ENCODE assay signal across 24 cellular contexts in genomic region chr3:40397129-40397528, GRCh38. TPM values are rescaled to one million over a fixed set of nuclear protein-coding genes. Genes with fewer than 3 reads are reported as not detected.
"Had no signal": no experiment of that assay in that cellular context is flagged by ENCODE, and none has a peak within 500 bp of the region (broad histone marks: within the 10 kb centered on the region; RNA-seq: fewer than 3 reads in every experiment).

No MANE protein-coding gene starts in this region.

- H3K4me1 ChIP-seq: neural progenitor cell, parathyroid adenoma, psoas muscle, right lobe of liver, sigmoid colon, thyroid gland, tibial nerve, upper lobe of right lung, uterus had no signal

- FAIRE-seq: small intestine had no signal

- H3K27ac ChIP-seq: neural progenitor cell, ovary, parathyroid adenoma, psoas muscle, right lobe of liver, sigmoid colon, stomach, thoracic aorta, thyroid gland, tibial nerve, upper lobe of right lung, uterus had no signal

- H3K79me2 ChIP-seq: parathyroid adenoma had no signal

- DNase-seq: natural killer cell; occipital lobe; ovary; posterior cingulate gyrus; psoas muscle; right cardiac atrium; right lobe of liver; sigmoid colon; small intestine; stimulated activated CD4-positive, alpha-beta T cell treated with anti-CD3 and anti-CD28 coated beads, Interleukin-15, amount 100 ng/mL, for 24 hours; stimulated activated CD4-positive, alpha-beta T cell treated with anti-CD3 and anti-CD28 coated beads, Interleukin-2, amount 100 ng/mL, for 24 hours; stimulated activated CD4-positive, alpha-beta T cell treated with anti-CD3 and anti-CD28 coated beads, Interleukin-2, amount 100 ng/mL, for 48 hours; stimulated activated CD4-positive, alpha-beta T cell treated with anti-CD3 and anti-CD28 coated beads, Interleukin-4, amount 100 ng/mL, for 24 hours; stimulated activated naive B cell treated with anti-CD40 and anti-IgM and Interleukin-4, amounts not matched to agents 10 μg/mL and 1 μg/mL and 100 μg/mL, for 72 hours; stimulated activated naive CD4-positive, alpha-beta T cell treated with Interleukin-2 at 50 U/mL for 16 hours; stomach; thyroid gland; upper lobe of right lung; uterus had no signal

- H3K4me2 ChIP-seq: neural progenitor cell had no signal

- H3K27me3 ChIP-seq: neural progenitor cell, ovary, right lobe of liver, sigmoid colon, stomach, thyroid gland, tibial nerve, upper lobe of right lung, uterus had no signal

- H3K4me3 ChIP-seq: neural progenitor cell, ovary, psoas muscle, right lobe of liver, sigmoid colon, stomach, thoracic aorta, thyroid gland, tibial nerve, upper lobe of right lung, uterus had no signal

- H3K36me3 ChIP-seq: neural progenitor cell, ovary, right lobe of liver, thoracic aorta, thyroid gland, upper lobe of right lung, uterus had no signal

- ATAC-seq: natural killer cell; psoas muscle; right cardiac atrium; right lobe of liver; stimulated activated effector memory CD8-positive, alpha-beta T cell treated with anti-CD3 and anti-CD28 coated beads, Interleukin-12 subunit alpha, Interleukin-12 subunit beta, amount 100 ng/mL, for 72 hours; stimulated activated naive B cell treated with anti-CD40 and anti-IgM and Interleukin-4, amounts not matched to agents 10 μg/mL and 1 μg/mL and 100 μg/mL, for 72 hours; upper lobe of right lung had no signal

- H3K9ac ChIP-seq: neural progenitor cell, parathyroid adenoma had no signal

- H2AFZ ChIP-seq: neural progenitor cell, parathyroid adenoma had no signal

- H3K9me3 ChIP-seq: ovary, psoas muscle, right lobe of liver, sigmoid colon, stomach, thoracic aorta, thyroid gland, tibial nerve, upper lobe of right lung, uterus had no signal

RNA-seq across cellular contexts. Expression of gene ENTPD3, which starts 10.1 kb away (rescaled TPM):
- total RNA-seq: natural killer cell, right lobe of liver had no signal
